11 cellular contexts compared by ENCODE assay signal in genomic region chr10:110916554-110917346, GRCh38. TPM values are rescaled to one million over a fixed set of nuclear protein-coding genes. Genes with fewer than 3 reads are reported as not detected.
DNase-seq lines count a peak whose midpoint lies in the region; ATAC-seq, FAIRE-seq and TF ChIP-seq lines count a peak whose summit lies in the region.
"Had no signal": no experiment of that assay in that cellular context is flagged by ENCODE, and none has a peak within 500 bp of the region (broad histone marks: within the 10 kb centered on the region; RNA-seq: fewer than 3 reads in every experiment).

No MANE protein-coding gene starts in this region.

- no peaks in the 10 kb centered on the region for H3K27me3 ChIP-seq in small intestine (ENCODE audit: control insufficient read depth in 2 of 2, insufficient read depth in 2 of 2, low read length in 2 of 2)

- peaks cover 9% of the 10 kb centered on the region for H3K36me3 Mint-ChIP-seq in activated CD4-positive, alpha-beta memory T cell treated with anti-CD3 and anti-CD28 coated beads for 36 hours
- H3K36me3 Mint-ChIP-seq in activated CD4-positive, alpha-beta memory T cell treated with anti-CD3 and anti-CD28 coated beads, Interleukin-2, amount 10 ng/mL, durations not matched to agents 7 days and 5 days (ENCODE audit: low read depth), result peaks cover 3% of the 10 kb centered on the region
- peaks cover 52% of the 10 kb centered on the region for H3K36me3 Mint-ChIP-seq in stimulated activated effector memory CD8-positive, alpha-beta T cell treated with anti-CD3 and anti-CD28 coated beads, Interleukin-12 subunit alpha, Interleukin-12 subunit beta, amount 100 ng/mL, for 72 hours

- H3K27ac Mint-ChIP-seq in activated CD4-positive, alpha-beta memory T cell treated with anti-CD3 and anti-CD28 coated beads for 36 hours, result peak overlapping the region; percentile 48
- no peak overlapping the region for H3K27ac Mint-ChIP-seq in activated CD4-positive, alpha-beta memory T cell treated with anti-CD3 and anti-CD28 coated beads, Interleukin-2, amount 10 ng/mL, durations not matched to agents 7 days and 5 days
- peak overlapping the region; percentile 43 for H3K27ac Mint-ChIP-seq in stimulated activated effector memory CD8-positive, alpha-beta T cell treated with anti-CD3 and anti-CD28 coated beads, Interleukin-12 subunit alpha, Interleukin-12 subunit beta, amount 100 ng/mL, for 72 hours

- H3K9me3 Mint-ChIP-seq in activated CD4-positive, alpha-beta memory T cell treated with anti-CD3 and anti-CD28 coated beads for 36 hours, result no peaks in the 10 kb centered on the region
- H3K9me3 Mint-ChIP-seq in activated CD4-positive, alpha-beta memory T cell treated with anti-CD3 and anti-CD28 coated beads, Interleukin-2, amount 10 ng/mL, durations not matched to agents 7 days and 5 days, result no peaks in the 10 kb centered on the region
- no peaks in the 10 kb centered on the region for H3K9me3 Mint-ChIP-seq in stimulated activated effector memory CD8-positive, alpha-beta T cell treated with anti-CD3 and anti-CD28 coated beads, Interleukin-12 subunit alpha, Interleukin-12 subunit beta, amount 100 ng/mL, for 72 hours

- peaks cover 0 to 3% of the 10 kb centered on the region in 2 donors for H3K4me1 ChIP-seq in small intestine (ENCODE audit: control insufficient read depth in 2 of 2, insufficient read depth in 1 of 2, low read depth in 1 of 2, low read length in 1 of 2)

- intact Hi-C loops in activated CD4-positive, alpha-beta memory T cell treated with anti-CD3 and anti-CD28 coated beads for 36 hours (cut with micrococcal nuclease), result loop anchor here (10.0 kb wide), 1 partner anchor 492 kb away; no protein-coding TSS in a partner anchor

- no peaks in the 10 kb centered on the region for H3K27me3 Mint-ChIP-seq in activated CD4-positive, alpha-beta memory T cell treated with anti-CD3 and anti-CD28 coated beads for 36 hours
- H3K27me3 Mint-ChIP-seq in activated CD4-positive, alpha-beta memory T cell treated with anti-CD3 and anti-CD28 coated beads, Interleukin-2, amount 10 ng/mL, durations not matched to agents 7 days and 5 days, result no peaks in the 10 kb centered on the region

- no peak overlapping the region for H3K4me3 Mint-ChIP-seq in activated CD4-positive, alpha-beta memory T cell treated with anti-CD3 and anti-CD28 coated beads for 36 hours
- no peak overlapping the region for H3K4me3 Mint-ChIP-seq in activated CD4-positive, alpha-beta memory T cell treated with anti-CD3 and anti-CD28 coated beads, Interleukin-2, amount 10 ng/mL, durations not matched to agents 7 days and 5 days
- H3K4me3 Mint-ChIP-seq in stimulated activated effector memory CD8-positive, alpha-beta T cell treated with anti-CD3 and anti-CD28 coated beads, Interleukin-12 subunit alpha, Interleukin-12 subunit beta, amount 100 ng/mL, for 72 hours, result peak overlapping the region; percentile 83

- H3K4me3 ChIP-seq in fibroblast of mammary gland (ENCODE audit: control insufficient read depth, low read depth, low read length) (no peak overlapping the region), small intestine (ENCODE audit: low read depth in 1 of 2, low read length in 2 of 2) (no peak overlapping the region)

- H3K27ac ChIP-seq in small intestine (ENCODE audit: low read depth in 1 of 2, low read length in 1 of 2), result no peak overlapping the region

- H3K36me3 ChIP-seq in small intestine (ENCODE audit: control insufficient read depth in 2 of 2, insufficient read depth in 2 of 2, low read length in 2 of 2), result peaks cover 0 to 2% of the 10 kb centered on the region in 2 donors

- no peak for FAIRE-seq in small intestine (lab: Jason Lieb, UNC)

- WGBS in small intestine, 3 donors, result 92 to 93% (median 92%) methylated on average over 3 of the region's 3 CpGs

- ATAC-seq in stimulated activated effector memory CD8-positive, alpha-beta T cell treated with anti-CD3 and anti-CD28 coated beads, Interleukin-12 subunit alpha, Interleukin-12 subunit beta, amount 100 ng/mL, for 72 hours, result no peak
- ATAC-seq in GM18873 (IDR thresholded peaks at IDR 0.05; ENCODE audit: low FRiP score, unreplicated experiment), result no peak

- peaks cover 28% of the 10 kb centered on the region for H3K4me1 Mint-ChIP-seq in activated CD4-positive, alpha-beta memory T cell treated with anti-CD3 and anti-CD28 coated beads for 36 hours (ENCODE audit: low read depth)
- H3K4me1 Mint-ChIP-seq in activated CD4-positive, alpha-beta memory T cell treated with anti-CD3 and anti-CD28 coated beads, Interleukin-2, amount 10 ng/mL, durations not matched to agents 7 days and 5 days, result peaks cover 27% of the 10 kb centered on the region
- peaks cover 26% of the 10 kb centered on the region for H3K4me1 Mint-ChIP-seq in stimulated activated effector memory CD8-positive, alpha-beta T cell treated with anti-CD3 and anti-CD28 coated beads, Interleukin-12 subunit alpha, Interleukin-12 subunit beta, amount 100 ng/mL, for 72 hours

- H3K9me3 ChIP-seq in small intestine (ENCODE audit: control insufficient read depth, low read depth), result no peaks in the 10 kb centered on the region

- CTCF ChIA-PET in activated CD4-positive, alpha-beta memory T cell treated with anti-CD3 and anti-CD28 coated beads for 36 hours (lab: Charles Lee), result interaction anchor here (1.2 to 3.1 kb wide), 3 partner anchors 14 to 170 kb away, joined by 4 to 22 read pairs (median 14); no protein-coding TSS in a partner anchor
- CTCF ChIA-PET in activated CD4-positive, alpha-beta memory T cell treated with anti-CD3 and anti-CD28 coated beads, Interleukin-2, amount 10 ng/mL, durations not matched to agents 7 days and 5 days (lab: Charles Lee), result interaction anchor here (1.0 to 3.5 kb wide), 4 partner anchors 15 to 175 kb away, joined by 4 to 14 read pairs (median 6); no protein-coding TSS in a partner anchor

- no peak for DNase-seq in activated CD4-positive, alpha-beta memory T cell treated with anti-CD3 and anti-CD28 coated beads for 36 hours
- DNase-seq in activated CD4-positive, alpha-beta memory T cell treated with anti-CD3 and anti-CD28 coated beads, Interleukin-2, amount 10 ng/mL, durations not matched to agents 7 days and 5 days, result no peak
- peak; percentile 23 for DNase-seq in RPMI7951 (ENCODE audit: low read depth)
- peak; percentile 64 for DNase-seq in fibroblast of mammary gland (ENCODE audit: low read depth)
- DNase-seq in stimulated activated effector memory CD8-positive, alpha-beta T cell treated with anti-CD3 and anti-CD28 coated beads, Interleukin-12 subunit alpha, Interleukin-12 subunit beta, amount 100 ng/mL, for 72 hours (ENCODE audit: low spot score in 2 of 2), result no peak
- no peak for DNase-seq in small intestine
- DNase-seq in Kasumi-1 (lab: John Stamatoyannopoulos, UW), result no peak
- DNase-seq: activated effector memory CD4-positive, alpha-beta T cell treated with Interleukin-2 at 50 U/mL for 16 hours; NCI-H1436 treated with DMSO at 0.1 percent for 48 hours; Right ventricle myocardium superior had no signal

- POLR2A ChIA-PET in activated CD4-positive, alpha-beta memory T cell treated with anti-CD3 and anti-CD28 coated beads for 36 hours (lab: Charles Lee), result no interaction called here
- POLR2A ChIA-PET in activated CD4-positive, alpha-beta memory T cell treated with anti-CD3 and anti-CD28 coated beads, Interleukin-2, amount 10 ng/mL, durations not matched to agents 7 days and 5 days (lab: Charles Lee), result interaction anchor here (2.3 to 3.5 kb wide), 4 partner anchors 14 to 80 kb away, joined by 6 to 41 read pairs (median 26); no protein-coding TSS in a partner anchor

- TF ChIP-seq CTCF in fibroblast of mammary gland (conservative IDR thresholded peaks at IDR 0.05; ENCODE audit: control insufficient read depth, insufficient read depth, low read depth, low read length), result no peak

RNA-seq across cellular contexts. Expression of gene BBIP1, which starts 2.2 kb away (rescaled TPM):
- 10 to 100 TPM; 36.4 to 43.9 TPM for total RNA-seq in activated CD4-positive, alpha-beta memory T cell treated with anti-CD3 and anti-CD28 coated beads for 36 hours
- 10 to 100 TPM; 24.8 to 30.2 TPM for total RNA-seq in activated CD4-positive, alpha-beta memory T cell treated with anti-CD3 and anti-CD28 coated beads, Interleukin-2, amount 10 ng/mL, durations not matched to agents 7 days and 5 days
- 32.5 and 37.7 TPM in 2 replicates for total RNA-seq in RPMI7951 (2014; rRNA removed; shearing (Covaris generic))
- 10 to 100 TPM; 10.7 to 19.0 (median 15.9) TPM for polyA plus RNA-seq in small intestine

RNA-seq across cellular contexts. Expression of gene SHOC2, which starts 2.7 kb away (rescaled TPM):
- total RNA-seq in activated CD4-positive, alpha-beta memory T cell treated with anti-CD3 and anti-CD28 coated beads for 36 hours, result 10 to 100 TPM; 30.7 to 32.5 TPM
- 10 to 100 TPM; 43.2 to 45.6 TPM for total RNA-seq in activated CD4-positive, alpha-beta memory T cell treated with anti-CD3 and anti-CD28 coated beads, Interleukin-2, amount 10 ng/mL, durations not matched to agents 7 days and 5 days
- 27.3 and 35.3 TPM in 2 replicates for total RNA-seq in RPMI7951 (2014; rRNA removed; shearing (Covaris generic))
- 10 to 100 TPM; 17.8 to 27.3 (median 23.2) TPM for polyA plus RNA-seq in small intestine

RNA-seq across cellular contexts. Expression of gene PDCD4, which starts 45.0 kb away (rescaled TPM):
- total RNA-seq in activated CD4-positive, alpha-beta memory T cell treated with anti-CD3 and anti-CD28 coated beads for 36 hours, result 100 to 1,000 TPM; 123 to 141 TPM
- 100 to 1,000 TPM; 105 to 109 TPM for total RNA-seq in activated CD4-positive, alpha-beta memory T cell treated with anti-CD3 and anti-CD28 coated beads, Interleukin-2, amount 10 ng/mL, durations not matched to agents 7 days and 5 days
- total RNA-seq in RPMI7951 (2014; rRNA removed; shearing (Covaris generic)), result 15.5 and 16.3 TPM in 2 replicates
- polyA plus RNA-seq in small intestine, result 100 to 1,000 TPM; 111 to 309 (median 124) TPM

Comparison
In these comparisons a context has a peak if more than half of its experiments do, and no peak if none do; other contexts are left out.
1. DNase-seq: peak in RPMI7951 (single experiment) and fibroblast of mammary gland (single experiment); none in activated CD4-positive, alpha-beta memory T cell treated with anti-CD3 and anti-CD28 coated beads for 36 hours (single experiment), activated CD4-positive, alpha-beta memory T cell treated with anti-CD3 and anti-CD28 coated beads, Interleukin-2, amount 10 ng/mL, durations not matched to agents 7 days and 5 days (single experiment), stimulated activated effector memory CD8-positive, alpha-beta T cell treated with anti-CD3 and anti-CD28 coated beads, Interleukin-12 subunit alpha, Interleukin-12 subunit beta, amount 100 ng/mL, for 72 hours (0 of 2), small intestine (single experiment) and Kasumi-1 (0 of 2).